ENCODE assay signal across 17 cellular contexts in the genomic region with DNA sequence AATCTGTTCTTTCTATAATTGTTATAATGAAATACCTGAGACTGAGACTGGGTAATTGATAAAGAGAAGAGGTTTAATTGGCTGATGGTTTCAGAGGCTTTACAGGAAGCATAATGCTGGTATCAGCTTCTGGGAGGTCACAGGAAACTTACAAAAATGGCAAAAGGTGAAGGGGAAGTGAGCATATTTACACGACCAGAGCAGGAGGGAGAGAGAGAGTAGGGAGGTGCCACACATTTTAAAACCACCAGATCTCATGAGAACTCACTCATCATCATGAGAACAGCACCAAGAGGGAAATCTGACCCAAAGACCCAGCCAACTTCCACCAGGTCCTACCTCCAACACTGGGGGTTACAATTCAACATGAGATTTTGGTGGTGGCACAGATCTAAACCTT. TPM values are rescaled to one million over a fixed set of nuclear protein-coding genes. Genes with fewer than 3 reads are reported as not detected.
DNase-seq lines count a peak whose midpoint lies in the region; ATAC-seq, FAIRE-seq and TF ChIP-seq lines count a peak whose summit lies in the region.
"Had no signal": no experiment of that assay in that cellular context is flagged by ENCODE, and none has a peak within 500 bp of the region (broad histone marks: within the 10 kb centered on the region; RNA-seq: fewer than 3 reads in every experiment).

No MANE protein-coding gene starts in this region.

- peaks cover 33% of the 10 kb centered on the region for H3K36me3 Mint-ChIP-seq in CD4-positive, CD25-positive, alpha-beta regulatory T cell
- no peaks in the 10 kb centered on the region for H3K36me3 Mint-ChIP-seq in IgD-negative memory B cell
- H3K36me3 Mint-ChIP-seq in T-helper 17 cell (ENCODE audit: low read depth) = no peaks in the 10 kb centered on the region

- H3K9me3 ChIP-seq in CD4-positive, CD25-positive, alpha-beta regulatory T cell (ENCODE audit: control insufficient read depth in 2 of 2, low read length in 2 of 2) = no peaks in the 10 kb centered on the region
- H3K9me3 ChIP-seq in T-helper 17 cell (ENCODE audit: control insufficient read depth, low read length, poor library complexity, severe bottlenecking) = no peaks in the 10 kb centered on the region
- H3K9me3 ChIP-seq in hepatocyte (ENCODE audit: low read depth) = no peaks in the 10 kb centered on the region
- H3K9me3 ChIP-seq: prostate gland had no signal

- H3K27me3 Mint-ChIP-seq in CD4-positive, CD25-positive, alpha-beta regulatory T cell = no peaks in the 10 kb centered on the region
- H3K27me3 Mint-ChIP-seq in IgD-negative memory B cell (no peaks in the 10 kb centered on the region), T-helper 17 cell (no peaks in the 10 kb centered on the region)

- H3K4me2 ChIP-seq in hepatocyte = no peak overlapping the region

- 35% methylated on average over 1 of the region's 1 CpG for WGBS in hepatocyte (ENCODE audit: low lambda C conversion rate, missing lambda C conversion rate)

- peak overlapping the region; percentile 65 for H3K27ac ChIP-seq in CD4-positive, CD25-positive, alpha-beta regulatory T cell (ENCODE audit: insufficient read depth, low read length, poor library complexity, severe bottlenecking)
- no peak overlapping the region for H3K27ac ChIP-seq in hepatocyte
- H3K27ac ChIP-seq in caudate nucleus (ENCODE audit: low read depth, low read length) = no peak overlapping the region
- H3K27ac ChIP-seq: prostate gland had no signal

- H3K4me3 Mint-ChIP-seq in CD4-positive, CD25-positive, alpha-beta regulatory T cell = peak overlapping the region in 3 of 4 donors; percentile 59 to 66 (median 64)
- H3K4me3 Mint-ChIP-seq in IgD-negative memory B cell (peak overlapping the region; percentile 3 to 28 (median 13)), T-helper 17 cell (peak overlapping the region; percentile 39)
- H3K4me3 Mint-ChIP-seq: activated T-cell treated with anti-CD3 and anti-CD28 coated beads, Interleukin-2, amount 50 U/mL, for 4 hours had no signal

- peak; percentile 79 to 83 for ATAC-seq in CD4-positive, CD25-positive, alpha-beta regulatory T cell (ENCODE audit: low read depth in 2 of 2)
- ATAC-seq in T-helper 17 cell = peak; percentile 71
- ATAC-seq: activated T-cell treated with anti-CD3 and anti-CD28 coated beads, Interleukin-2, amount 50 U/mL, for 4 hours had no signal

- peak overlapping the region; percentile 19 to 97 (median 82) for H3K27ac Mint-ChIP-seq in CD4-positive, CD25-positive, alpha-beta regulatory T cell
- peak overlapping the region; percentile 6 to 92 (median 8) for H3K27ac Mint-ChIP-seq in IgD-negative memory B cell
- peak overlapping the region; percentile 37 for H3K27ac Mint-ChIP-seq in T-helper 17 cell

- no peaks in the 10 kb centered on the region for H3K9me2 ChIP-seq in hepatocyte (replicated peaks; ENCODE audit: insufficient read depth)

- H3K4me1 Mint-ChIP-seq in CD4-positive, CD25-positive, alpha-beta regulatory T cell = peaks cover 31 to 85% (median 65%) of the 10 kb centered on the region in 4 donors
- H3K4me1 Mint-ChIP-seq in IgD-negative memory B cell = peaks cover 40 to 58% (median 55%) of the 10 kb centered on the region in 3 donors
- H3K4me1 Mint-ChIP-seq in T-helper 17 cell = peaks cover 59% of the 10 kb centered on the region

- peaks cover 49% of the 10 kb centered on the region for H3K4me1 ChIP-seq in CD4-positive, CD25-positive, alpha-beta regulatory T cell (ENCODE audit: control insufficient read depth, insufficient read depth, low read length, poor library complexity, severe bottlenecking)
- H3K4me1 ChIP-seq in hepatocyte (ENCODE audit: insufficient read depth) = no peaks in the 10 kb centered on the region
- H3K4me1 ChIP-seq: prostate gland had no signal

- no peak for TF ChIP-seq CTCF in hepatocyte (IDR thresholded peaks at IDR 0.05; ENCODE audit: poor library complexity)

- H2AFZ ChIP-seq in hepatocyte = no peak overlapping the region

- no peak for FAIRE-seq in GM19239 (lab: Jason Lieb, UNC)
- FAIRE-seq: H1 had no signal

- H3K27me3 ChIP-seq in CD4-positive, CD25-positive, alpha-beta regulatory T cell (ENCODE audit: control insufficient read depth, insufficient read depth, low read length) = no peaks in the 10 kb centered on the region
- no peaks in the 10 kb centered on the region for H3K27me3 ChIP-seq in hepatocyte

- H3K9me3 Mint-ChIP-seq in CD4-positive, CD25-positive, alpha-beta regulatory T cell = peaks cover 0 to 3% (median 0%) of the 10 kb centered on the region in 7 donors
- H3K9me3 Mint-ChIP-seq in IgD-negative memory B cell = peaks cover 0 to 3% (median 0%) of the 10 kb centered on the region in 3 donors

- peaks cover 4% of the 10 kb centered on the region for H3K36me3 ChIP-seq in CD4-positive, CD25-positive, alpha-beta regulatory T cell (ENCODE audit: control insufficient read depth, insufficient read depth, low read length)
- H3K36me3 ChIP-seq in hepatocyte (replicated peaks; ENCODE audit: insufficient read depth, low read depth) = no peaks in the 10 kb centered on the region
- H3K36me3 ChIP-seq: prostate gland had no signal

- DNase-seq in CD4-positive, CD25-positive, alpha-beta regulatory T cell = peak in 2 of 3 donors; percentile 36 to 85
- DNase-seq in T-helper 17 cell (no peak), hepatocyte (ENCODE audit: low spot score) (peak; percentile 1), caudate nucleus (lab: John Stamatoyannopoulos, UW) (no peak), NCI-H2081 (lab: John Stamatoyannopoulos, UW) (no peak), GM19239 (ENCODE audit: insufficient read length, low spot score) (no peak)
- DNase-seq in activated CD4-positive, CD25-positive, alpha-beta regulatory T cell treated with anti-CD3 and anti-CD28 coated beads, Interleukin-2, amount 50 U/mL, for 72 hours = no peak
- DNase-seq: activated T-cell treated with anti-CD3 and anti-CD28 coated beads, Interleukin-2, amount 50 U/mL, for 4 hours; mesenchymal stem cell; NCI-H1694 treated with DMSO at 0.1 percent for 48 hours; stimulated activated CD4-positive, alpha-beta T cell treated with anti-CD3 and anti-CD28 coated beads, Interleukin-1b, Interleukin-23, amount 100 ng/mL, for 48 hours; stimulated activated naive CD4-positive, alpha-beta T cell treated with Interleukin-2 at 50 U/mL for 16 hours; T1000 had no signal

- H4K20me1 ChIP-seq in hepatocyte (ENCODE audit: insufficient read depth, poor library complexity, severe bottlenecking) = no peaks in the 10 kb centered on the region

- no peaks in the 10 kb centered on the region for H3K79me2 ChIP-seq in hepatocyte

- H3K4me3 ChIP-seq in CD4-positive, CD25-positive, alpha-beta regulatory T cell (ENCODE audit: low read depth, low read length) = peak overlapping the region; percentile 0
- H3K4me3 ChIP-seq in hepatocyte = no peak overlapping the region
- H3K4me3 ChIP-seq: prostate gland had no signal

RNA-seq across cellular contexts. Expression of a gene that starts 2.6 kb away (rescaled TPM):
- total RNA-seq in CD4-positive, CD25-positive, alpha-beta regulatory T cell = 2.4 TPM
- 10 to 100 TPM in 1 of 4 donors, 1 to 10 TPM in 1, under 1 TPM in 2; 0.73 to 12.8 (median 3.5) TPM for polyA plus RNA-seq in CD4-positive, CD25-positive, alpha-beta regulatory T cell
- 2.0 TPM for polyA plus RNA-seq in IgD-negative memory B cell
- total RNA-seq in T-helper 17 cell = 1 to 10 TPM; 4.4 to 4.6 TPM
- 0.12 and 0.97 TPM in 2 replicates for total RNA-seq in hepatocyte
- polyA plus RNA-seq in hepatocyte = 0.33 and 0.57 TPM in 2 replicates

RNA-seq across cellular contexts. Expression of a gene that starts 35.1 kb away (rescaled TPM):
- total RNA-seq in CD4-positive, CD25-positive, alpha-beta regulatory T cell = 49.6 TPM
- polyA plus RNA-seq in CD4-positive, CD25-positive, alpha-beta regulatory T cell = 100 to 1,000 TPM; 184 to 240 (median 197) TPM
- polyA plus RNA-seq in IgD-negative memory B cell = 3.2 TPM
- total RNA-seq in T-helper 17 cell = 10 to 100 TPM; 45.3 to 47.5 TPM
- total RNA-seq in hepatocyte = not detected in 2 replicates
- not detected in 2 replicates for polyA plus RNA-seq in hepatocyte
- total RNA-seq: epithelial cell of proximal tubule, H1 had no signal

Comparison
In these comparisons a context has a peak if more than half of its experiments do, and no peak if none do; other contexts are left out.
1. DNase-seq: peak in CD4-positive, CD25-positive, alpha-beta regulatory T cell (2 of 3) and hepatocyte (single experiment); none in T-helper 17 cell (0 of 3), activated CD4-positive, CD25-positive, alpha-beta regulatory T cell treated with anti-CD3 and anti-CD28 coated beads, Interleukin-2, amount 50 U/mL, for 72 hours (single experiment), caudate nucleus (0 of 61), NCI-H2081 (0 of 2) and GM19239 (single experiment).
2. H3K27ac Mint-ChIP-seq: peak in every context shown above with its lines; median percentile 82 in CD4-positive, CD25-positive, alpha-beta regulatory T cell; 37 in T-helper 17 cell; 8 in IgD-negative memory B cell.
3. H3K4me3 Mint-ChIP-seq: peak in every context shown above with its lines; median percentile 64 in CD4-positive, CD25-positive, alpha-beta regulatory T cell; 39 in T-helper 17 cell; 13 in IgD-negative memory B cell.
4. RNA of a gene that starts 35.1 kb away (total RNA-seq): 49.6 TPM in CD4-positive, CD25-positive, alpha-beta regulatory T cell (single experiment) and 45.3 to 47.5 TPM in T-helper 17 cell; not detected in hepatocyte; every median in the first group is over 10 times any median in the second.